In the genomic region with DNA sequence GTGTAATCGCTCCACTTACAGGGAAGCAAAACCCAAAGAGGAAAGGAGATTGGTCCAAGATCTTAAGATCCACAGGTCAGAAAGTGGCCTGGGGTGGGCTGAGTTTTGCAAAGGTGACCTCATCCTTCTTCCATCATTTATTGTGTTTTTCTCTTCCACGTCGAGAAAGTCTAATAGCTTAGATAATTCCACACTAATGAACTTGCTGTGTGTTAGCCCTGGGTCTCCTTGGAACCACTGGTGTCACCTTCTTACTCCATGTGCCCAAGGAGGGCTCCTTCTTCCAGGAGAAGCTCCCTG, we compare ENCODE assay signal across 17 cellular contexts. TPM values are rescaled to one million over a fixed set of nuclear protein-coding genes. Genes with fewer than 3 reads are reported as not detected.
DNase-seq lines count a peak whose midpoint lies in the region; ATAC-seq and TF ChIP-seq lines count a peak whose summit lies in the region.
"Had no signal": no experiment of that assay in that cellular context is flagged by ENCODE, and none has a peak within 500 bp of the region (broad histone marks: within the 10 kb centered on the region; RNA-seq: fewer than 3 reads in every experiment).

No MANE protein-coding gene starts in this region.

- H3K4me3 ChIP-seq in WERI-Rb-1 (ENCODE audit: low read depth, low read length) (peak overlapping the region; percentile 22; the same call in 1 of the 2 replicates), neural progenitor cell (no peak overlapping the region), gastroesophageal sphincter (no peak overlapping the region)
- H3K4me3 ChIP-seq: BLaER1 treated with 17β-estradiol and CSF1 and Interleukin-3, amounts not matched to agents 10 nM and 100 nM; GM12878 had no signal

- H3K4me1 ChIP-seq in neural progenitor cell (peaks cover 34% of the 10 kb centered on the region), gastroesophageal sphincter (peaks cover 0 to 8% (median 0%) of the 10 kb centered on the region in 3 donors)

- H3K4me1 Mint-ChIP-seq in neural progenitor cell (peaks cover 40% of the 10 kb centered on the region), type B pancreatic cell (ENCODE audit: unreplicated experiment) (peaks cover 4% of the 10 kb centered on the region)
- H3K4me1 Mint-ChIP-seq: B cell had no signal

- no peak for ATAC-seq in gastroesophageal sphincter
- ATAC-seq: CD8-positive, alpha-beta T cell had no signal

- no peaks in the 10 kb centered on the region for H3K27me3 ChIP-seq in WERI-Rb-1 (ENCODE audit: insufficient read depth, low read depth, severe bottlenecking)
- peaks cover 45% of the 10 kb centered on the region for H3K27me3 ChIP-seq in neural progenitor cell
- H3K27me3 ChIP-seq in gastroesophageal sphincter, result peaks cover 45% of the 10 kb centered on the region
- H3K27me3 ChIP-seq: BLaER1 treated with 17β-estradiol and CSF1 and Interleukin-3, amounts not matched to agents 10 nM and 100 nM had no signal

- H3K27ac ChIP-seq in WERI-Rb-1 (peak overlapping the region; percentile 82), cingulate gyrus (ENCODE audit: low read depth, low read length) (peak overlapping the region; percentile 30), neural progenitor cell (no peak overlapping the region), gastroesophageal sphincter (no peak overlapping the region)
- H3K27ac ChIP-seq: BLaER1 treated with 17β-estradiol and CSF1 and Interleukin-3, amounts not matched to agents 10 nM and 100 nM had no signal

- no peak for TF ChIP-seq POLR2A in gastroesophageal sphincter (IDR thresholded peaks at IDR 0.05)

- H3K79me2 ChIP-seq in neural progenitor cell (ENCODE audit: low read depth), result no peaks in the 10 kb centered on the region

- no peak overlapping the region for H3K9ac ChIP-seq in neural progenitor cell
- H3K9ac ChIP-seq: BLaER1 treated with 17β-estradiol and CSF1 and Interleukin-3, amounts not matched to agents 10 nM and 100 nM had no signal

- H3K27me3 Mint-ChIP-seq in neural progenitor cell (ENCODE audit: insufficient read depth, low read depth) (peaks cover 4% of the 10 kb centered on the region), type B pancreatic cell (peaks cover 55% of the 10 kb centered on the region)

- TF ChIP-seq EP300 in gastroesophageal sphincter (IDR thresholded peaks at IDR 0.05), result no peak

- no peak for TF ChIP-seq CTCF in WERI-Rb-1 (IDR thresholded peaks at IDR 0.05; ENCODE audit: low read depth, low read length)
- no peak for TF ChIP-seq CTCF in neural progenitor cell (IDR thresholded peaks at IDR 0.05)
- no peak for TF ChIP-seq CTCF in type B pancreatic cell (conservative IDR thresholded peaks at IDR 0.05)
- no peak for TF ChIP-seq CTCF in gastroesophageal sphincter (IDR thresholded peaks at IDR 0.05)

- peaks cover 16% of the 10 kb centered on the region for H4K20me1 ChIP-seq in neural progenitor cell (ENCODE audit: low read depth)
- H4K20me1 ChIP-seq: BLaER1 treated with 17β-estradiol and CSF1 and Interleukin-3, amounts not matched to agents 10 nM and 100 nM had no signal

- H3K9me3 Mint-ChIP-seq in neural progenitor cell (no peaks in the 10 kb centered on the region), type B pancreatic cell (no peaks in the 10 kb centered on the region)
- H3K9me3 Mint-ChIP-seq: CD8-positive, alpha-beta T cell had no signal

- 59 to 71% methylated on average over 3 of the region's 3 CpGs for WGBS in gastroesophageal sphincter (ENCODE audit: low coverage in 1 of 2), 2 donors

- H3K9me3 ChIP-seq in WERI-Rb-1 (ENCODE audit: severe bottlenecking), result no peaks in the 10 kb centered on the region
- H3K9me3 ChIP-seq in neural progenitor cell (ENCODE audit: low read depth), result no peaks in the 10 kb centered on the region
- H3K9me3 ChIP-seq in gastroesophageal sphincter, result no peaks in the 10 kb centered on the region

- no peaks in the 10 kb centered on the region for H3K36me3 Mint-ChIP-seq in neural progenitor cell
- H3K36me3 Mint-ChIP-seq in type B pancreatic cell, result no peaks in the 10 kb centered on the region
- H3K36me3 Mint-ChIP-seq: CD8-positive, alpha-beta T cell had no signal

- no peak overlapping the region for H3K4me3 Mint-ChIP-seq in neural progenitor cell
- no peak overlapping the region for H3K4me3 Mint-ChIP-seq in type B pancreatic cell
- H3K4me3 Mint-ChIP-seq: B cell; CD8-positive, alpha-beta T cell; H9 had no signal

- H3K4me2 ChIP-seq in neural progenitor cell, result peak overlapping the region; percentile 43
- H3K4me2 ChIP-seq: BLaER1 treated with 17β-estradiol and CSF1 and Interleukin-3, amounts not matched to agents 10 nM and 100 nM had no signal

- no peak for DNase-seq in WERI-Rb-1
- no peak for DNase-seq in neural progenitor cell (ENCODE audit: low spot score)
- DNase-seq in type B pancreatic cell (ENCODE audit: extremely low spot score, unreplicated experiment), result peak; percentile 22
- no peak for DNase-seq in cerebellum (ENCODE audit: low spot score)
- DNase-seq in activated CD4-positive, alpha-beta T cell treated with anti-CD3 and anti-CD28 coated beads for 1 hour, result no peak
- DNase-seq: Calu3; CD8-positive, alpha-beta T cell; DMS79 treated with DMSO at 0.1 percent for 48 hours; H9 had no signal

- peaks cover 36% of the 10 kb centered on the region for H3F3A ChIP-seq in neural progenitor cell (ENCODE audit: low read depth)

- peak overlapping the region; percentile 14 for H3K27ac Mint-ChIP-seq in neural progenitor cell
- no peak overlapping the region for H3K27ac Mint-ChIP-seq in type B pancreatic cell
- H3K27ac Mint-ChIP-seq: B cell; CD8-positive, alpha-beta T cell; H9 had no signal

- no peak overlapping the region for H2AFZ ChIP-seq in neural progenitor cell (replicated peaks)

- H3K36me3 ChIP-seq in WERI-Rb-1 (no peaks in the 10 kb centered on the region), neural progenitor cell (no peaks in the 10 kb centered on the region), gastroesophageal sphincter (no peaks in the 10 kb centered on the region)
- H3K36me3 ChIP-seq: BLaER1 treated with 17β-estradiol and CSF1 and Interleukin-3, amounts not matched to agents 10 nM and 100 nM had no signal

RNA-seq across cellular contexts. Expression of a gene that starts 1.7 kb away (rescaled TPM):
- total RNA-seq in neural progenitor cell (ENCODE audit: low replicate concordance) (4.5 and 7.4 TPM in 2 replicates), type B pancreatic cell (ENCODE audit: low replicate concordance) (3.2 and 7.9 TPM in 2 replicates), cerebellum (9.8 TPM), gastroesophageal sphincter (1 to 10 TPM in 1 of 4 donors, under 1 TPM in 3; 0.62 to 1.6 (median 0.80) TPM)
- total RNA-seq: A172, Calu3, G401, HT-29 had no signal

RNA-seq across cellular contexts. Expression of a gene that starts 39.6 kb away (rescaled TPM):
- total RNA-seq in neural progenitor cell (ENCODE audit: low replicate concordance) (15.9 and 16.3 TPM in 2 replicates), type B pancreatic cell (ENCODE audit: low replicate concordance) (11.4 and 13.6 TPM in 2 replicates), cerebellum (28.4 TPM), gastroesophageal sphincter (10 to 100 TPM; 14.6 to 21.3 (median 18.7) TPM)

RNA-seq across cellular contexts. Expression of a gene that starts 59.8 kb away (rescaled TPM):
- 9.2 and 9.6 TPM in 2 replicates for total RNA-seq in neural progenitor cell (ENCODE audit: low replicate concordance)
- 12.3 and 15.8 TPM in 2 replicates for total RNA-seq in type B pancreatic cell (ENCODE audit: low replicate concordance)
- total RNA-seq in cerebellum, result 8.0 TPM
- 10 to 100 TPM in 3 of 4 donors, 1 to 10 TPM in 1; 10.0 to 20.1 (median 11.5) TPM for total RNA-seq in gastroesophageal sphincter
- total RNA-seq: B cell; CD8-positive, alpha-beta T cell; GM12878 had no signal

Comparison
In these comparisons a context has a peak if more than half of its experiments do, and no peak if none do; other contexts are left out.
1. H3K27ac ChIP-seq: peak in WERI-Rb-1 (single experiment) and cingulate gyrus (single experiment); none in neural progenitor cell (single experiment) and gastroesophageal sphincter (0 of 4).